ENCODE assay signal across 8 cellular contexts in the genomic region with DNA sequence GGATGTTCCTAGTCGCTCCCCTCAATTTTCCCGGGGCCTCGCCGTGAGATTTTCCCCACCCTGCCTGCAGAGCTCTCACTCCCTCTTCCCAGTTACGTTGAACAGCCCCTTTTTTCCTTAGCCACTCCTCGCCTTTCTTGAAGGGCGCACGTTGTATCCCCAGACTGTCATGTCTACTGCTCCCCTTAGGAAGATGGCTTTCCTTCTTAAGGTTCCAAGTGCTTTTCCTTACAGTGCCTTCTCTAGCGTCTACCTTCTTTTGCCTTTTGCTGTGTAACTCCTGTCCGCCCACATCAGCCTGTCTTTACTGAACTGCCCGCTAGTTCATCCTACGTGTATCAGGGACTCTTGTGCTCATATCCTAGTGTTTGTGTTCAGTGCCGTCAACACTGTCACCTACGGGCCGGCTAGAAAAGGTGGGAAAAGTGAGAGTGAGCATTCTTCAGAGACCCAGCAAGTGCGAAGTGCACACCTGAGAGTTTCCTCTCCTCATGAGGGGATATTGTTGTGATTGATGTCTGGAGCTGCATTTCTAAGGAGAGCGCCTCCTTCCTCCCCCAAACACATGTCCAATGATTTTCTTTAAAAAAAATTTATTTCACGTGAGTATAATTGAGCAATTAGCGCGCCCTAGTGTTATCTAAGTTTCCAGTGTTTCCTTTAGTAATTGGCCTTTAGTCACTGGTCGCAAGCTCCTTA. TPM values are rescaled to one million over a fixed set of nuclear protein-coding genes. Genes with fewer than 3 reads are reported as not detected.
DNase-seq lines count a peak whose midpoint lies in the region; ATAC-seq, FAIRE-seq and TF ChIP-seq lines count a peak whose summit lies in the region.

No MANE protein-coding gene starts in this region.

- peak; percentile 64 to 70 for DNase-seq in A549 (ENCODE audit: low read depth in 1 of 2, low spot score in 1 of 2)
- DNase-seq in GM12864 (ENCODE audit: low read depth) = no peak
- DNase-seq in NCI-H1694 treated with DMSO at 0.1 percent for 48 hours (lab: John Stamatoyannopoulos, UW) = peak; percentile 25
- DNase-seq in effector memory CD8-positive, alpha-beta T cell = peak in 2 of 3 experiments; percentile 15 to 31
- DNase-seq in mesenchymal stem cell = peak; percentile 73
- no peak for DNase-seq in thoracic aorta (ENCODE audit: low spot score)

- H3K27me3 Mint-ChIP-seq in effector memory CD8-positive, alpha-beta T cell = no peaks in the 10 kb centered on the region

- H3K4me1 ChIP-seq in A549 (peaks cover 13% of the 10 kb centered on the region; the same call in 2 of the 3 replicates), mesenchymal stem cell (ENCODE audit: control insufficient read depth, insufficient read depth, low read depth, low read length) (peaks cover 3% of the 10 kb centered on the region), thoracic aorta (ENCODE audit: control insufficient read depth in 1 of 2, low read depth in 2 of 2) (peaks cover 7 to 18% of the 10 kb centered on the region in 2 donors)

- H3K36me3 ChIP-seq in mesenchymal stem cell (ENCODE audit: control insufficient read depth in 1 of 2, insufficient read depth in 2 of 2, low read depth in 1 of 2, low read length in 2 of 2) (peaks cover 4 to 21% of the 10 kb centered on the region in 2 experiments), thoracic aorta (no peaks in the 10 kb centered on the region)

- WGBS in A549 (ENCODE audit: missing lambda C conversion rate) = 7% methylated on average over 21 of the region's 21 CpGs
- 12% methylated on average over 20 of the region's 21 CpGs for WGBS in mesenchymal stem cell

- H2AFZ ChIP-seq in mesenchymal stem cell (ENCODE audit: low read depth, low read length) = peak overlapping the region; percentile 64

- no peak overlapping the region for H2BK12ac ChIP-seq in mesenchymal stem cell (ENCODE audit: low read length in 2 of 2)

- H2BK5ac ChIP-seq in mesenchymal stem cell (ENCODE audit: low read depth, low read length, poor library complexity, severe bottlenecking) = no peak overlapping the region

- no peak for FAIRE-seq in A549 (lab: Jason Lieb, UNC)

- ATAC-seq in A549 (peak; percentile 73 to 82), thoracic aorta (ENCODE audit: insufficient number of reproducible peaks, low FRiP score, low read depth) (no peak), HG02884 (IDR thresholded peaks at IDR 0.05; ENCODE audit: unreplicated experiment) (no peak)
- ATAC-seq in effector memory CD8-positive, alpha-beta T cell (replicated peaks) = peak; percentile 10

- H3K79me1 ChIP-seq in mesenchymal stem cell (replicated peaks; ENCODE audit: low read length, poor library complexity, severe bottlenecking) = peaks cover 13% of the 10 kb centered on the region

- H3K18ac ChIP-seq in mesenchymal stem cell (ENCODE audit: low read depth in 1 of 2, low read length in 2 of 2) = peak overlapping the region in 1 of 2 experiments; percentile 68

- H3K27me3 ChIP-seq in mesenchymal stem cell (ENCODE audit: control insufficient read depth in 1 of 2, insufficient read depth in 1 of 2, low read length in 2 of 2) (no peaks in the 10 kb centered on the region), thoracic aorta (replicated peaks; ENCODE audit: insufficient read depth) (no peaks in the 10 kb centered on the region)

- peak in 1 of 2 experiments; percentile 15; a peak in 1 of 5 replicates for TF ChIP-seq RAD21 in A549 (conservative IDR thresholded peaks at IDR 0.05 in 1 of 2, IDR thresholded peaks at IDR 0.05 in 1 of 2)

- H3K4me2 ChIP-seq in A549 = peak overlapping the region; percentile 86
- peak overlapping the region; percentile 60 for H3K4me2 ChIP-seq in mesenchymal stem cell (ENCODE audit: low read length, poor library complexity, severe bottlenecking)

- no peak overlapping the region for H2AK5ac ChIP-seq in mesenchymal stem cell (ENCODE audit: low read length, severe bottlenecking)

- peaks cover 13% of the 10 kb centered on the region for H3K36me3 Mint-ChIP-seq in effector memory CD8-positive, alpha-beta T cell (ENCODE audit: insufficient read depth)

- no peaks in the 10 kb centered on the region for H3K9me3 Mint-ChIP-seq in effector memory CD8-positive, alpha-beta T cell

- POLR2A ChIA-PET in A549 (lab: Yijun Ruan, JAX) = interaction anchor here (0.6 to 2.1 kb wide), 4 partner anchors 19 to 165 kb away, joined by 5 to 11 read pairs (median 8); a partner anchor contains a TSS

- H3K9ac ChIP-seq in mesenchymal stem cell (ENCODE audit: low read length) = peak overlapping the region; percentile 98

- H3K23ac ChIP-seq in mesenchymal stem cell (ENCODE audit: low read length in 2 of 2) = no peak overlapping the region

- CTCF ChIA-PET in A549 (lab: Yijun Ruan, JAX) = interaction anchor here (0.6 to 4.8 kb wide), 22 partner anchors 10 to 437 kb away, joined by 3 to 51 read pairs (median 3); a partner anchor contains a TSS

- H3K4me3 ChIP-seq in A549 (peak overlapping the region; percentile 85), GM12864 (ENCODE audit: low read depth, low read length) (peak overlapping the region; percentile 73), WI38 (ENCODE audit: low read depth, low read length) (peak overlapping the region; percentile 96), mesenchymal stem cell (ENCODE audit: insufficient read depth in 1 of 2, low read depth in 1 of 2, low read length in 2 of 2) (peak overlapping the region; percentile 83 to 92), thoracic aorta (peak overlapping the region; percentile 86)

- H2BK15ac ChIP-seq in mesenchymal stem cell (ENCODE audit: low read depth, poor library complexity, severe bottlenecking) = no peak overlapping the region

- H2BK120ac ChIP-seq in mesenchymal stem cell (ENCODE audit: low read depth, low read length) = no peak overlapping the region

- peak overlapping the region in 1 of 2 experiments; percentile 38 for H3K4ac ChIP-seq in mesenchymal stem cell (ENCODE audit: low read depth in 1 of 2, low read length in 2 of 2)

- peak overlapping the region; percentile 91 to 96 for H3K27ac Mint-ChIP-seq in effector memory CD8-positive, alpha-beta T cell

- no peaks in the 10 kb centered on the region for H3K9me3 ChIP-seq in A549
- no peaks in the 10 kb centered on the region for H3K9me3 ChIP-seq in mesenchymal stem cell (ENCODE audit: control insufficient read depth, low read length)
- H3K9me3 ChIP-seq in thoracic aorta = no peaks in the 10 kb centered on the region

- TF ChIP-seq POLR2A in A549 (IDR thresholded peaks at IDR 0.05; ENCODE audit: low read length) = no peak

- peak overlapping the region; percentile 94 to 99 for H3K4me3 Mint-ChIP-seq in effector memory CD8-positive, alpha-beta T cell

- TF ChIP-seq CTCF in A549 (IDR thresholded peaks at IDR 0.05) (peak; percentile 34), GM12864 (IDR thresholded peaks at IDR 0.05; ENCODE audit: low read depth, low read length, missing control alignments) (peak; percentile 29), WI38 (IDR thresholded peaks at IDR 0.05; ENCODE audit: low read depth, low read length) (no peak), thoracic aorta (IDR thresholded peaks at IDR 0.05) (no peak)

- no peak overlapping the region for H3K14ac ChIP-seq in mesenchymal stem cell (ENCODE audit: low read length in 2 of 2)

- TF ChIP-seq EP300 in A549 (IDR thresholded peaks at IDR 0.05) = no peak

- H4K91ac ChIP-seq in mesenchymal stem cell (ENCODE audit: low read length) = no peak overlapping the region

- H4K8ac ChIP-seq in mesenchymal stem cell (ENCODE audit: low read length) = no peak overlapping the region

- H3K4me1 Mint-ChIP-seq in effector memory CD8-positive, alpha-beta T cell (ENCODE audit: low read depth in 2 of 2) = peaks cover 22 to 24% of the 10 kb centered on the region in 2 donors

- H3K27ac ChIP-seq in A549 = peak overlapping the region; percentile 85 to 88
- peak overlapping the region; percentile 1 for H3K27ac ChIP-seq in mesenchymal stem cell (ENCODE audit: low read length, poor library complexity, severe bottlenecking)
- peak overlapping the region; percentile 95 to 97 for H3K27ac ChIP-seq in thoracic aorta

TF ChIP-seq in A549, 52 proteins besides CTCF, POLR2A, EP300 and RAD21 (continues in another document):
- TF ChIP-seq CBX8 (IDR thresholded peaks at IDR 0.05) = no peak
- TF ChIP-seq HOXB13 (CRISPR knock-in tag; IDR thresholded peaks at IDR 0.05; ENCODE audit: low read depth) = no peak
- TF ChIP-seq, protein P1, sequence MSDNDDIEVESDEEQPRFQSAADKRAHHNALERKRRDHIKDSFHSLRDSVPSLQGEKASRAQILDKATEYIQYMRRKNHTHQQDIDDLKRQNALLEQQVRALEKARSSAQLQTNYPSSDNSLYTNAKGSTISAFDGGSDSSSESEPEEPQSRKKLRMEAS (IDR thresholded peaks at IDR 0.05) = peak; percentile 57; the same call in 1 of the 2 replicates
- no peak for TF ChIP-seq KDM1A (IDR thresholded peaks at IDR 0.05; ENCODE audit: low read depth)
- TF ChIP-seq HOXB5 (CRISPR knock-in tag; IDR thresholded peaks at IDR 0.05) = 0 out of 2 replicates have a peak, but pooled peaks have one; percentile 10
- TF ChIP-seq HEYL (CRISPR knock-in tag; IDR thresholded peaks at IDR 0.05) = no peak
- no peak for TF ChIP-seq HDAC2 (IDR thresholded peaks at IDR 0.05)
- TF ChIP-seq, protein P2, sequence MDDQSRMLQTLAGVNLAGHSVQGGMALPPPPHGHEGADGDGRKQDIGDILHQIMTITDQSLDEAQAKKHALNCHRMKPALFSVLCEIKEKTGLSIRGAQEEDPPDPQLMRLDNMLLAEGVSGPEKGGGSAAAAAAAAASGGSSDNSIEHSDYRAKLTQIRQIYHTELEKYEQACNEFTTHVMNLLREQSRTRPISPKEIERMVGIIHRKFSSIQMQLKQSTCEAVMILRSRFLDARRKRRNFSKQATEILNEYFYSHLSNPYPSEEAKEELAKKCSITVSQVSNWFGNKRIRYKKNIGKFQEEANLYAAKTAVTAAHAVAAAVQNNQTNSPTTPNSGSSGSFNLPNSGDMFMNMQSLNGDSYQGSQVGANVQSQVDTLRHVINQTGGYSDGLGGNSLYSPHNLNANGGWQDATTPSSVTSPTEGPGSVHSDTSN (IDR thresholded peaks at IDR 0.05) = no peak

RNA-seq across cellular contexts. Expression of a gene that starts 0.8 kb away (rescaled TPM):
- 18.0 and 26.2 TPM in 2 replicates for polyA plus RNA-seq in A549 (2011; rRNA removed)
- polyA plus RNA-seq in A549 (2012; cell fraction: cytosol; rRNA removed) = 10.5 and 10.7 TPM in 2 replicates
- 3.0 and 4.7 TPM in 2 replicates for polyA plus RNA-seq in A549 (2012; cell fraction: nucleus; rRNA removed)
- 18.5 to 23.8 TPM (median 22.6 TPM) in 3 replicates for polyA plus RNA-seq in A549 (2017; fragmentation: RNase III; extraction: RNeasy Plus Mini Kit Qiagen cat#74134 plus additional on column Dnase treatment)
- polyA minus RNA-seq in A549 (2011; rRNA and poly(A)+ RNA removed) = 3.1 and 3.4 TPM in 2 replicates
- polyA plus RNA-seq in mesenchymal stem cell (2013, experiment 1 of 2) = 67.2 TPM
- 69.4 TPM for polyA plus RNA-seq in mesenchymal stem cell (2013, experiment 2 of 2)
- total RNA-seq in thoracic aorta = 10 to 100 TPM; 18.4 to 24.4 TPM

RNA-seq across cellular contexts. Expression of a gene that starts 19.5 kb away (rescaled TPM):
- polyA plus RNA-seq in A549 (2011; rRNA removed) (74.7 and 104 TPM in 2 replicates), A549 (2017; fragmentation: RNase III; extraction: RNeasy Plus Mini Kit Qiagen cat#74134 plus additional on column Dnase treatment) (97.9 to 104 TPM (median 103 TPM) in 3 replicates)
- 25.4 and 28.7 TPM in 2 replicates for polyA plus RNA-seq in A549 (2012; cell fraction: cytosol; rRNA removed)
- 21.8 and 22.8 TPM in 2 replicates for polyA plus RNA-seq in A549 (2012; cell fraction: nucleus; rRNA removed)
- polyA minus RNA-seq in A549 (2011; rRNA and poly(A)+ RNA removed) = 35.0 and 48.8 TPM in 2 replicates
- polyA plus RNA-seq in mesenchymal stem cell (2013, experiment 1 of 2) = 30.6 TPM
- 29.9 TPM for polyA plus RNA-seq in mesenchymal stem cell (2013, experiment 2 of 2)
- total RNA-seq in thoracic aorta = 10 to 100 TPM; 27.1 to 59.2 TPM

Comparison
In these comparisons a context has a peak if more than half of its experiments do, and no peak if none do; other contexts are left out.
1. ATAC-seq: peak in A549 (2 of 2) and effector memory CD8-positive, alpha-beta T cell (single experiment); none in thoracic aorta (single experiment) and HG02884 (single experiment).
2. DNase-seq: peak in A549 (2 of 2), NCI-H1694 treated with DMSO at 0.1 percent for 48 hours (single experiment), effector memory CD8-positive, alpha-beta T cell (2 of 3) and mesenchymal stem cell (single experiment); none in GM12864 (single experiment) and thoracic aorta (single experiment).
3. H3K27ac ChIP-seq: peak in every context shown above with its lines; median percentile 96 in thoracic aorta; 86 in A549; 1 in mesenchymal stem cell.
4. CTCF ChIP-seq: peak in A549 (single experiment) and GM12864 (single experiment); none in WI38 (single experiment) and thoracic aorta (single experiment).
5. Peak in every context shown above with its lines, with median percentiles within 50 percentile points of each other: H3K4me3 ChIP-seq.